In the genomic region with DNA sequence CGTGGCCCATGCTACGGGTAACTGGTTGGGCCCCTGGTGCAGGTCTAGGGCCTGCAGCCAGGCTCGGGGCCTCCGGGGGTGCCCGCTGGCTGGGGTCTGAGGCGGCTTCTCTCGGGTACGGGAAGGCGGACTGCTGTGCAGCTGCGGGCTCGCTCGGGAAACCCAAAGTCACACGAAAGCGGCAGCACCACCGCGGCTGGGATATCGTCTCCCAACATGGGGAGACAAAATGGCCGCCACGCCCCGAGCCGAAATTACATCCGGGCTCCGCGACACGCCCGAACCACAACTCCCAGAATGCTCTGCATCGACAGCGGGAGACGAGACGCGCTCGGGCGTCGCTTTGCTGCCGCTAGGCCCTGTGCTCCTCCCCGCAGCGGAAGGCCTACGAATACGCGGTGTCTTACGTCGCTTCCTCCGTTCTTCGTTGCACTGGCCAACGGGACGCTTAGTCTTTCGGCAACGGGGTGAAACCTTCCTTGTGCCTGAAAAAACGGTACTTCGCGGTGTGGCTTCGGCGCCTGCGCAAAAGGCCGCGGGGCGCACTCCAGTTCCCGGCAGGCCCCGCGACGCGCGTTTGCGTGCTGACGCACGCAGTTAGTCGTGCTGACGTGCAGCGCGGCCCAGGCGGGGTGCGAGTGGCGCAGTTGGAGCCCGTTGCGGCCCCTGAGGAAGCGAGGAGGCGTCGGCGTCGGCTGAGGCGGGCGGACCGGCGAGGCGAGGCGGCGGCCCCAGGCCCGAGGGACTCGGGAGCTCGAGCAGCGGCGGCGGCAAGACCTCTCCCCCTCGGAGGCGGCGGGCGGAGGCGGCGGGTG, we compare ENCODE assay signal across 1 cellular context.
TF ChIP-seq lines count a peak whose summit lies in the region.

A gene (plus strand): TSS at position 604 of the 815 bp plus-strand sequence. CDS start 3,727 bp downstream, outside the sequence.

TF ChIP-seq in WTC11, 78 proteins besides CTCF, POLR2A, EP300 and RAD21 (continued from another document):
- TF ChIP-seq, protein P1, sequence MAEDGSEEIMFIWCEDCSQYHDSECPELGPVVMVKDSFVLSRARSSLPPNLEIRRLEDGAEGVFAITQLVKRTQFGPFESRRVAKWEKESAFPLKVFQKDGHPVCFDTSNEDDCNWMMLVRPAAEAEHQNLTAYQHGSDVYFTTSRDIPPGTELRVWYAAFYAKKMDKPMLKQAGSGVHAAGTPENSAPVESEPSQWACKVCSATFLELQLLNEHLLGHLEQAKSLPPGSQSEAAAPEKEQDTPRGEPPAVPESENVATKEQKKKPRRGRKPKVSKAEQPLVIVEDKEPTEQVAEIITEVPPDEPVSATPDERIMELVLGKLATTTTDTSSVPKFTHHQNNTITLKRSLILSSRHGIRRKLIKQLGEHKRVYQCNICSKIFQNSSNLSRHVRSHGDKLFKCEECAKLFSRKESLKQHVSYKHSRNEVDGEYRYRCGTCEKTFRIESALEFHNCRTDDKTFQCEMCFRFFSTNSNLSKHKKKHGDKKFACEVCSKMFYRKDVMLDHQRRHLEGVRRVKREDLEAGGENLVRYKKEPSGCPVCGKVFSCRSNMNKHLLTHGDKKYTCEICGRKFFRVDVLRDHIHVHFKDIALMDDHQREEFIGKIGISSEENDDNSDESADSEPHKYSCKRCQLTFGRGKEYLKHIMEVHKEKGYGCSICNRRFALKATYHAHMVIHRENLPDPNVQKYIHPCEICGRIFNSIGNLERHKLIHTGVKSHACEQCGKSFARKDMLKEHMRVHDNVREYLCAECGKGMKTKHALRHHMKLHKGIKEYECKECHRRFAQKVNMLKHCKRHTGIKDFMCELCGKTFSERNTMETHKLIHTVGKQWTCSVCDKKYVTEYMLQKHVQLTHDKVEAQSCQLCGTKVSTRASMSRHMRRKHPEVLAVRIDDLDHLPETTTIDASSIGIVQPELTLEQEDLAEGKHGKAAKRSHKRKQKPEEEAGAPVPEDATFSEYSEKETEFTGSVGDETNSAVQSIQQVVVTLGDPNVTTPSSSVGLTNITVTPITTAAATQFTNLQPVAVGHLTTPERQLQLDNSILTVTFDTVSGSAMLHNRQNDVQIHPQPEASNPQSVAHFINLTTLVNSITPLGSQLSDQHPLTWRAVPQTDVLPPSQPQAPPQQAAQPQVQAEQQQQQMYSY (CRISPR knock-in tag; IDR thresholded peaks at IDR 0.05): 0 out of 2 replicates have a peak, but pooled peaks have one; percentile 28
- TF ChIP-seq, protein P2, sequence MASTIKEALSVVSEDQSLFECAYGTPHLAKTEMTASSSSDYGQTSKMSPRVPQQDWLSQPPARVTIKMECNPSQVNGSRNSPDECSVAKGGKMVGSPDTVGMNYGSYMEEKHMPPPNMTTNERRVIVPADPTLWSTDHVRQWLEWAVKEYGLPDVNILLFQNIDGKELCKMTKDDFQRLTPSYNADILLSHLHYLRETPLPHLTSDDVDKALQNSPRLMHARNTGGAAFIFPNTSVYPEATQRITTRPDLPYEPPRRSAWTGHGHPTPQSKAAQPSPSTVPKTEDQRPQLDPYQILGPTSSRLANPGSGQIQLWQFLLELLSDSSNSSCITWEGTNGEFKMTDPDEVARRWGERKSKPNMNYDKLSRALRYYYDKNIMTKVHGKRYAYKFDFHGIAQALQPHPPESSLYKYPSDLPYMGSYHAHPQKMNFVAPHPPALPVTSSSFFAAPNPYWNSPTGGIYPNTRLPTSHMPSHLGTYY (CRISPR knock-in tag; IDR thresholded peaks at IDR 0.05): no peak
- TF ChIP-seq GRHL2 (CRISPR knock-in tag; IDR thresholded peaks at IDR 0.05; ENCODE audit: insufficient replicate concordance, severe bottlenecking): no peak
- no peak for TF ChIP-seq OVOL2 (CRISPR knock-in tag; IDR thresholded peaks at IDR 0.05; ENCODE audit: borderline replicate concordance)
- TF ChIP-seq, protein P3, sequence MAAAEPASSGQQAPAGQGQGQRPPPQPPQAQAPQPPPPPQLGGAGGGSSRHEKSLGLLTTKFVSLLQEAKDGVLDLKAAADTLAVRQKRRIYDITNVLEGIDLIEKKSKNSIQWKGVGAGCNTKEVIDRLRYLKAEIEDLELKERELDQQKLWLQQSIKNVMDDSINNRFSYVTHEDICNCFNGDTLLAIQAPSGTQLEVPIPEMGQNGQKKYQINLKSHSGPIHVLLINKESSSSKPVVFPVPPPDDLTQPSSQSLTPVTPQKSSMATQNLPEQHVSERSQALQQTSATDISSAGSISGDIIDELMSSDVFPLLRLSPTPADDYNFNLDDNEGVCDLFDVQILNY (CRISPR knock-in tag; IDR thresholded peaks at IDR 0.05): peak; percentile 56; the same call in 1 of the 2 replicates
- TF ChIP-seq ELF4 (CRISPR knock-in tag; IDR thresholded peaks at IDR 0.05; ENCODE audit: low read depth): peak; percentile 43; the same call in 1 of the 2 replicates
- TF ChIP-seq, protein P4, sequence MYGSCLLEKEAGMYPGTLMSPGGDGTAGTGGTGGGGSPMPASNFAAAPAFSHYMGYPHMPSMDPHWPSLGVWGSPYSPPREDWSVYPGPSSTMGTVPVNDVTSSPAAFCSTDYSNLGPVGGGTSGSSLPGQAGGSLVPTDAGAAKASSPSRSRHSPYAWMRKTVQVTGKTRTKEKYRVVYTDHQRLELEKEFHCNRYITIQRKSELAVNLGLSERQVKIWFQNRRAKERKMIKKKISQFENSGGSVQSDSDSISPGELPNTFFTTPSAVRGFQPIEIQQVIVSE (CRISPR knock-in tag; IDR thresholded peaks at IDR 0.05; ENCODE audit: borderline replicate concordance): no peak
- TF ChIP-seq TCF7 (CRISPR knock-in tag; IDR thresholded peaks at IDR 0.05; ENCODE audit: low read depth): no peak
- TF ChIP-seq, protein P5, sequence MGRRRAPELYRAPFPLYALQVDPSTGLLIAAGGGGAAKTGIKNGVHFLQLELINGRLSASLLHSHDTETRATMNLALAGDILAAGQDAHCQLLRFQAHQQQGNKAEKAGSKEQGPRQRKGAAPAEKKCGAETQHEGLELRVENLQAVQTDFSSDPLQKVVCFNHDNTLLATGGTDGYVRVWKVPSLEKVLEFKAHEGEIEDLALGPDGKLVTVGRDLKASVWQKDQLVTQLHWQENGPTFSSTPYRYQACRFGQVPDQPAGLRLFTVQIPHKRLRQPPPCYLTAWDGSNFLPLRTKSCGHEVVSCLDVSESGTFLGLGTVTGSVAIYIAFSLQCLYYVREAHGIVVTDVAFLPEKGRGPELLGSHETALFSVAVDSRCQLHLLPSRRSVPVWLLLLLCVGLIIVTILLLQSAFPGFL (CRISPR knock-in tag; IDR thresholded peaks at IDR 0.05; ENCODE audit: borderline replicate concordance): 0 out of 2 replicates have a peak, but pooled peaks have one; percentile 49
- TF ChIP-seq NFE2L1 (CRISPR knock-in tag; IDR thresholded peaks at IDR 0.05): peak; percentile 52; the same call in 1 of the 2 replicates
- peak; percentile 41; the same call in 1 of the 2 replicates for TF ChIP-seq FOXP1 (CRISPR knock-in tag; IDR thresholded peaks at IDR 0.05; ENCODE audit: borderline replicate concordance)
- TF ChIP-seq, protein P6, sequence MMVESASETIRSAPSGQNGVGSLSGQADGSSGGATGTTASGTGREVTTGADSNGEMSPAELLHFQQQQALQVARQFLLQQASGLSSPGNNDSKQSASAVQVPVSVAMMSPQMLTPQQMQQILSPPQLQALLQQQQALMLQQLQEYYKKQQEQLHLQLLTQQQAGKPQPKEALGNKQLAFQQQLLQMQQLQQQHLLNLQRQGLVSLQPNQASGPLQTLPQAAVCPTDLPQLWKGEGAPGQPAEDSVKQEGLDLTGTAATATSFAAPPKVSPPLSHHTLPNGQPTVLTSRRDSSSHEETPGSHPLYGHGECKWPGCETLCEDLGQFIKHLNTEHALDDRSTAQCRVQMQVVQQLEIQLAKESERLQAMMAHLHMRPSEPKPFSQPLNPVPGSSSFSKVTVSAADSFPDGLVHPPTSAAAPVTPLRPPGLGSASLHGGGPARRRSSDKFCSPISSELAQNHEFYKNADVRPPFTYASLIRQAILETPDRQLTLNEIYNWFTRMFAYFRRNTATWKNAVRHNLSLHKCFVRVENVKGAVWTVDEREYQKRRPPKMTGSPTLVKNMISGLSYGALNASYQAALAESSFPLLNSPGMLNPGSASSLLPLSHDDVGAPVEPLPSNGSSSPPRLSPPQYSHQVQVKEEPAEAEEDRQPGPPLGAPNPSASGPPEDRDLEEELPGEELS (CRISPR knock-in tag; IDR thresholded peaks at IDR 0.05): peak; percentile 36
- TF ChIP-seq JAZF1 (CRISPR knock-in tag; IDR thresholded peaks at IDR 0.05): no peak
- TF ChIP-seq ATF1 (CRISPR knock-in tag; IDR thresholded peaks at IDR 0.05): no peak; the same call in 1 of the 2 replicates
- TF ChIP-seq TEAD1 (CRISPR knock-in tag; IDR thresholded peaks at IDR 0.05): no peak; the same call in 1 of the 2 replicates
- TF ChIP-seq ZBTB21 (CRISPR knock-in tag; IDR thresholded peaks at IDR 0.05; ENCODE audit: borderline replicate concordance): no peak
- TF ChIP-seq ETV6 (CRISPR knock-in tag; IDR thresholded peaks at IDR 0.05): peak; percentile 68
- TF ChIP-seq, protein P7, sequence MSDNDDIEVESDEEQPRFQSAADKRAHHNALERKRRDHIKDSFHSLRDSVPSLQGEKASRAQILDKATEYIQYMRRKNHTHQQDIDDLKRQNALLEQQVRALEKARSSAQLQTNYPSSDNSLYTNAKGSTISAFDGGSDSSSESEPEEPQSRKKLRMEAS (CRISPR knock-in tag; IDR thresholded peaks at IDR 0.05): peak; percentile 95
